ENCODE assay signal across 15 cellular contexts in genomic region chr4:70061980-70062379, GRCh38. TPM values are rescaled to one million over a fixed set of nuclear protein-coding genes. Genes with fewer than 3 reads are reported as not detected.
DNase-seq lines count a peak whose midpoint lies in the region; ATAC-seq and FAIRE-seq lines count a peak whose summit lies in the region.
"Had no signal": no experiment of that assay in that cellular context is flagged by ENCODE, and none has a peak within 500 bp of the region (broad histone marks: within the 10 kb centered on the region; RNA-seq: fewer than 3 reads in every experiment).

No MANE protein-coding gene starts in this region.

- H3K27ac Mint-ChIP-seq in CD4-positive, alpha-beta memory T cell = no peak overlapping the region

- POLR2A ChIA-PET in CD4-positive, alpha-beta memory T cell (lab: Charles Lee; ENCODE audit: partially characterized antibody) = no interaction called here

- ATAC-seq in GM19463 (IDR thresholded peaks at IDR 0.05; ENCODE audit: unreplicated experiment) = peak; percentile 91
- peak; percentile 85 for ATAC-seq in HG02798 (IDR thresholded peaks at IDR 0.05; ENCODE audit: poor library complexity, unreplicated experiment)
- ATAC-seq in HG03342 (IDR thresholded peaks at IDR 0.05; ENCODE audit: unreplicated experiment) = peak; percentile 91
- ATAC-seq: K562 had no signal

- peak; percentile 67 for FAIRE-seq in GM18507 (lab: Jason Lieb, UNC)
- FAIRE-seq: K562 had no signal

- peaks cover 0 to 2% (median 0%) of the 10 kb centered on the region in 8 donors for H3K9me3 Mint-ChIP-seq in CD4-positive, alpha-beta memory T cell

- H3K36me3 Mint-ChIP-seq in CD4-positive, alpha-beta memory T cell = no peaks in the 10 kb centered on the region

- CTCF ChIA-PET in CD4-positive, alpha-beta memory T cell (lab: Charles Lee; ENCODE audit: partially characterized antibody) = no interaction called here

- no peaks in the 10 kb centered on the region for H3K9me3 ChIP-seq in CD4-positive, alpha-beta memory T cell (ENCODE audit: control insufficient read depth in 1 of 2, low read length in 2 of 2)
- H3K9me3 ChIP-seq: uterus had no signal

- H3K4me1 ChIP-seq in CD4-positive, alpha-beta memory T cell (ENCODE audit: insufficient read depth, low read length) = no peaks in the 10 kb centered on the region
- H3K4me1 ChIP-seq: uterus had no signal

- H3K27me3 Mint-ChIP-seq in CD4-positive, alpha-beta memory T cell = no peaks in the 10 kb centered on the region

- no peak for DNase-seq in GM18507 (ENCODE audit: extremely low spot score, insufficient read length, low read depth)
- DNase-seq in SKM-1 treated with dmso at 0.1 percent for 144 hours (lab: John Stamatoyannopoulos, UW; ENCODE audit: unreplicated experiment) = no peak
- DNase-seq in CD4-positive, alpha-beta memory T cell = no peak
- DNase-seq in NCI-H446 treated with DMSO at 0.1 percent for 48 hours (lab: John Stamatoyannopoulos, UW) = no peak
- DNase-seq in NCI-H1417 treated with DMSO at 0.1 percent for 48 hours (lab: John Stamatoyannopoulos, UW) = no peak
- DNase-seq: NCI-H1694 treated with DMSO at 0.1 percent for 48 hours, NCI-H748 treated with DMSO at 0.1 percent for 48 hours, uterus had no signal

- no peak overlapping the region for H3K27ac ChIP-seq in CD4-positive, alpha-beta memory T cell (ENCODE audit: low read depth, low read length)
- H3K27ac ChIP-seq: uterus had no signal

- no peaks in the 10 kb centered on the region for H3K4me1 Mint-ChIP-seq in CD4-positive, alpha-beta memory T cell

- intact Hi-C loops in CD4-positive, alpha-beta memory T cell (cut with micrococcal nuclease) = no loop called here

- no peaks in the 10 kb centered on the region for H3K27me3 ChIP-seq in CD4-positive, alpha-beta memory T cell (ENCODE audit: insufficient read depth, low read length)
- H3K27me3 ChIP-seq: uterus had no signal

- no peak overlapping the region for H3K4me3 ChIP-seq in CD4-positive, alpha-beta memory T cell (ENCODE audit: low read length in 2 of 2)
- H3K4me3 ChIP-seq: K562, uterus had no signal

- no peak overlapping the region for H3K4me3 Mint-ChIP-seq in CD4-positive, alpha-beta memory T cell

- no peaks in the 10 kb centered on the region for H3K36me3 ChIP-seq in CD4-positive, alpha-beta memory T cell (ENCODE audit: insufficient read depth, low read length)
- H3K36me3 ChIP-seq: uterus had no signal

RNA-seq across cellular contexts. Expression of gene HTN1, which starts 11.7 kb away (rescaled TPM):
- total RNA-seq in CD4-positive, alpha-beta memory T cell = not detected
- not detected for polyA plus RNA-seq in CD4-positive, alpha-beta memory T cell
- total RNA-seq: glomerular endothelial cell, K562, kidney epithelial cell, pulmonary artery endothelial cell, uterus had no signal
- polyA plus RNA-seq: K562 had no signal

RNA-seq across cellular contexts. Expression of gene HTN3, which starts 33.7 kb away (rescaled TPM):
- not detected for total RNA-seq in CD4-positive, alpha-beta memory T cell
- polyA plus RNA-seq in CD4-positive, alpha-beta memory T cell = not detected
- total RNA-seq: glomerular endothelial cell, K562, kidney epithelial cell, pulmonary artery endothelial cell, uterus had no signal
- polyA plus RNA-seq: K562 had no signal
